8 cellular contexts compared by ENCODE assay signal in genomic region chr7:32464641-32465416, GRCh38. TPM values are rescaled to one million over a fixed set of nuclear protein-coding genes. Genes with fewer than 3 reads are reported as not detected.
DNase-seq lines count a peak whose midpoint lies in the region; TF ChIP-seq lines count a peak whose summit lies in the region.
"Not testable (repeated sequence)": the region's sequence is repeated elsewhere in the genome, so short reads cannot be mapped to it uniquely, and the experiment has no call there.

No MANE protein-coding gene starts in this region.

- no CpG with 5 or more reads among the region's 30 CpGs for WGBS in H9 (ENCODE audit: extremely low coverage, insufficient read length, low lambda C conversion rate)
- WGBS in HUES64, result 19% methylated on average over 14 of the region's 30 CpGs
- 58% methylated on average over 18 of the region's 30 CpGs; no CpG with 5 or more reads in 1 of the 2 experiments for WGBS in endodermal cell (ENCODE audit: insufficient coverage in 1 of 2, insufficient read length in 1 of 2), 2 experiments

- not testable (repeated sequence) for H4K5ac ChIP-seq in H9 (ENCODE audit: insufficient read length, low read depth, low read length)

- not testable (repeated sequence) for H2BK15ac ChIP-seq in H9 (ENCODE audit: low read depth, low read length)

- not testable (repeated sequence) for H3K4me1 ChIP-seq in H9 (ENCODE audit: insufficient read depth, low read length); HUES64 (ENCODE audit: insufficient read depth, low read length); PC-9 (replicated peaks; ENCODE audit: insufficient read depth); endodermal cell (ENCODE audit: control insufficient read depth, insufficient read depth, low read length); iPS-15b (ENCODE audit: control insufficient read depth, insufficient read depth, low read length)

- H3K14ac ChIP-seq in H9 (ENCODE audit: insufficient read depth, low read length), result not testable (repeated sequence)

- not testable (repeated sequence) for H3K36me3 Mint-ChIP-seq in H9 (ENCODE audit: insufficient read depth in 1 of 3, low read depth in 3 of 3); endodermal cell (ENCODE audit: low read depth); nephron progenitor cell (ENCODE audit: low read depth); progenitor cell of endocrine pancreas (ENCODE audit: insufficient read depth)

- H2BK5ac ChIP-seq in H9 (ENCODE audit: insufficient read length, low read length), result not testable (repeated sequence)

- H3K56ac ChIP-seq in H9 (ENCODE audit: insufficient read length, low read depth, low read length), result not testable (repeated sequence)

- not testable (repeated sequence) for H3F3A ChIP-seq in PC-9 (ENCODE audit: insufficient read depth, low read depth)

- not testable (repeated sequence) for H4K8ac ChIP-seq in H9 (replicated peaks; ENCODE audit: insufficient read length, low read depth, low read length)

- H3K9ac ChIP-seq in H9 (ENCODE audit: extremely low read depth, insufficient read length, low read length); endodermal cell (ENCODE audit: extremely low read depth, low read length, poor library complexity, severe bottlenecking); iPS-15b (ENCODE audit: low read depth, low read length): not testable (repeated sequence)
- H3K9ac ChIP-seq in HUES64 (ENCODE audit: low read depth, low read length), result peak overlapping the region; percentile 63; the same call in 1 of the 2 replicates

- CTCF ChIA-PET in PC-9 (lab: Charles Lee), result not testable (repeated sequence)

- H3K23ac ChIP-seq in H9 (ENCODE audit: insufficient read length, low read depth, low read length), result not testable (repeated sequence)

- H3K4me3 ChIP-seq in HUES64 (ENCODE audit: low read length) (peak overlapping the region; percentile 51), PC-9 (peak overlapping the region; percentile 35; the same call in 1 of the 2 replicates), iPS-15b (ENCODE audit: low read depth, low read length) (peak overlapping the region; percentile 37)
- H3K4me3 ChIP-seq in endodermal cell (ENCODE audit: low read length), result not testable (repeated sequence)

- POLR2A ChIA-PET in PC-9 (lab: Charles Lee; ENCODE audit: unreplicated experiment), result not testable (repeated sequence)

- not testable (repeated sequence) for H3K27me3 Mint-ChIP-seq in H9 (ENCODE audit: low read depth); endodermal cell (ENCODE audit: insufficient read depth); nephron progenitor cell (ENCODE audit: low read depth, poor library complexity); progenitor cell of endocrine pancreas

- BruUV-seq in PC-9 (replicated peaks; lab: Mats Ljungman, UMichigan), result not testable (repeated sequence)

- not testable (repeated sequence) for H4K20me1 ChIP-seq in H9 (ENCODE audit: control insufficient read depth, insufficient read depth, insufficient read length); PC-9 (ENCODE audit: insufficient read depth)

- not testable (repeated sequence) for H3T11ph ChIP-seq in H9 (ENCODE audit: low read length)

- H4K91ac ChIP-seq in H9 (ENCODE audit: insufficient read length, low read depth, low read length), result not testable (repeated sequence)

- peak overlapping the region; percentile 40 for H3K4me2 ChIP-seq in H9 (ENCODE audit: insufficient read depth, insufficient read length, low read length)
- peak overlapping the region; percentile 58; the same call in 1 of the 2 replicates for H3K4me2 ChIP-seq in PC-9

- H3K18ac ChIP-seq in H9 (ENCODE audit: insufficient read length, low read depth, low read length), result not testable (repeated sequence)

- not testable (repeated sequence) for TF ChIP-seq CTCF in H9 (conservative IDR thresholded peaks at IDR 0.05); PC-9 (conservative IDR thresholded peaks at IDR 0.05); endodermal cell (conservative IDR thresholded peaks at IDR 0.05); nephron progenitor cell (IDR thresholded peaks at IDR 0.05); progenitor cell of endocrine pancreas (IDR thresholded peaks at IDR 0.05; ENCODE audit: unreplicated experiment)

- not testable (repeated sequence) for H3K4ac ChIP-seq in H9 (ENCODE audit: low read depth, low read length)

- intact Hi-C loops in PC-9 (cut with micrococcal nuclease; ENCODE audit: unreplicated experiment), result not testable (repeated sequence)

- not testable (repeated sequence) for H2AK5ac ChIP-seq in H9 (ENCODE audit: insufficient read length, low read length)

- not testable (repeated sequence) for H2BK120ac ChIP-seq in H9 (ENCODE audit: low read depth, low read length, poor library complexity, severe bottlenecking)

- not testable (repeated sequence) for H3K36me3 ChIP-seq in HUES64 (ENCODE audit: insufficient read depth, low read length); PC-9 (ENCODE audit: low read depth); endodermal cell (ENCODE audit: control insufficient read depth, insufficient read depth, low read length); iPS-15b (ENCODE audit: control insufficient read depth, insufficient read depth, low read length)

- not testable (repeated sequence) for H3K9me3 Mint-ChIP-seq in H9; endodermal cell; nephron progenitor cell; progenitor cell of endocrine pancreas (ENCODE audit: low read depth)

- H2AFZ ChIP-seq in H9 (ENCODE audit: low read length); PC-9: not testable (repeated sequence)

- not testable (repeated sequence) for H3K23me2 ChIP-seq in H9 (ENCODE audit: insufficient read length, low read depth, low read length, poor library complexity, severe bottlenecking)

- H3K4me1 Mint-ChIP-seq in H9, result peaks cover 13 to 15% of the 10 kb centered on the region in 2 experiments
- not testable (repeated sequence) for H3K4me1 Mint-ChIP-seq in endodermal cell
- peaks cover 19% of the 10 kb centered on the region for H3K4me1 Mint-ChIP-seq in nephron progenitor cell
- H3K4me1 Mint-ChIP-seq in progenitor cell of endocrine pancreas (ENCODE audit: low read depth), result peaks cover 18% of the 10 kb centered on the region

- DNase-seq in DMS53 (lab: John Stamatoyannopoulos, UW), result peak; percentile 34
- not testable (repeated sequence) for DNase-seq in H9; PC-9; endodermal cell; nephron progenitor cell; progenitor cell of endocrine pancreas (ENCODE audit: low spot score, unreplicated experiment)

- H3K27ac ChIP-seq in H9 (ENCODE audit: insufficient read length, low read depth, low read length); HUES64 (ENCODE audit: low read depth, low read length); PC-9; endodermal cell (ENCODE audit: low read depth, low read length): not testable (repeated sequence)

- H3K9me2 ChIP-seq in PC-9 (ENCODE audit: insufficient read depth), result not testable (repeated sequence)

- not testable (repeated sequence) for H2BK20ac ChIP-seq in H9 (ENCODE audit: low read depth, low read length, poor library complexity, severe bottlenecking)

- not testable (repeated sequence) for H3K79me2 ChIP-seq in H9 (ENCODE audit: insufficient read depth, low read length); PC-9 (ENCODE audit: low read depth)

- H2BK12ac ChIP-seq in H9 (ENCODE audit: insufficient read length, low read depth, low read length), result not testable (repeated sequence)

- not testable (repeated sequence) for H3K9me3 ChIP-seq in H9 (ENCODE audit: control insufficient read depth, low read depth, low read length); HUES64 (ENCODE audit: insufficient read depth, low read depth, low read length); PC-9 (ENCODE audit: insufficient read depth, low read depth); endodermal cell (ENCODE audit: control insufficient read depth, low read length); iPS-15b (ENCODE audit: control insufficient read depth, insufficient read depth, low read length)

- peak overlapping the region in 2 of 3 experiments; percentile 68 to 84; a peak in 3 of 7 replicates for H3K27ac Mint-ChIP-seq in H9
- peak overlapping the region; percentile 84 for H3K27ac Mint-ChIP-seq in endodermal cell
- H3K27ac Mint-ChIP-seq in nephron progenitor cell, progenitor cell of endocrine pancreas: not testable (repeated sequence)

- H3K4me3 Mint-ChIP-seq in H9 (peak overlapping the region; percentile 66 to 69), endodermal cell (peak overlapping the region; percentile 55), nephron progenitor cell (peak overlapping the region; percentile 68), progenitor cell of endocrine pancreas (ENCODE audit: low read depth) (peak overlapping the region; percentile 46)

- H3K27me3 ChIP-seq in H9 (ENCODE audit: insufficient read depth, low read length); HUES64 (ENCODE audit: insufficient read depth, low read length); endodermal cell (ENCODE audit: control insufficient read depth, insufficient read depth, low read length, poor library complexity, severe bottlenecking); iPS-15b (ENCODE audit: control insufficient read depth, insufficient read depth, low read length): not testable (repeated sequence)
- peaks cover 14% of the 10 kb centered on the region for H3K27me3 ChIP-seq in PC-9 (ENCODE audit: insufficient read depth, low read depth)

- not testable (repeated sequence) for H3K79me1 ChIP-seq in H9 (ENCODE audit: insufficient read depth, low read depth, low read length, poor library complexity, severe bottlenecking)

RNA-seq across cellular contexts. Expression of gene LSM5, which starts 25.4 kb away (rescaled TPM):
- 101 and 108 TPM in 2 replicates for total RNA-seq in H9 (2021)
- polyA plus RNA-seq in HUES64 (2013, experiment 1 of 2), result 116 TPM
- polyA plus RNA-seq in HUES64 (2013, experiment 2 of 2), result 127 TPM
- 97.5 and 104 TPM in 2 replicates for total RNA-seq in PC-9 (2021)
- 100 to 1,000 TPM in 1 of 2 donors, 10 to 100 TPM in 1; 74.7 to 102 TPM for total RNA-seq in endodermal cell
- polyA plus RNA-seq in endodermal cell (2013, experiment 1 of 2), result 133 TPM
- 120 TPM for polyA plus RNA-seq in endodermal cell (2013, experiment 2 of 2)
- 76.9 and 78.1 TPM in 2 replicates for total RNA-seq in progenitor cell of endocrine pancreas

RNA-seq across cellular contexts. Expression of gene AVL9, which starts 30.5 kb away (rescaled TPM):
- total RNA-seq in H9 (2021), result 35.0 and 38.7 TPM in 2 replicates
- 22.7 TPM for polyA plus RNA-seq in HUES64 (2013, experiment 1 of 2)
- 20.9 TPM for polyA plus RNA-seq in HUES64 (2013, experiment 2 of 2)
- total RNA-seq in PC-9 (2021), result 57.1 and 68.8 TPM in 2 replicates
- 10 to 100 TPM; 44.0 to 54.5 TPM for total RNA-seq in endodermal cell
- polyA plus RNA-seq in endodermal cell (2013, experiment 1 of 2), result 28.2 TPM
- 20.6 TPM for polyA plus RNA-seq in endodermal cell (2013, experiment 2 of 2)
- 50.2 and 50.7 TPM in 2 replicates for total RNA-seq in progenitor cell of endocrine pancreas
